ENCODE assay signal across 32 cellular contexts in genomic region chr11:69813839-69814238, GRCh38. TPM values are rescaled to one million over a fixed set of nuclear protein-coding genes. Genes with fewer than 3 reads are reported as not detected.
"Had no signal": no experiment of that assay in that cellular context is flagged by ENCODE, and none has a peak within 500 bp of the region (broad histone marks: within the 10 kb centered on the region; RNA-seq: fewer than 3 reads in every experiment).

No MANE protein-coding gene starts in this region.

- H3K4me1 Mint-ChIP-seq: immature natural killer cell; stimulated activated memory B cell treated with anti-CD40 and anti-IgM and Interleukin-4, amounts not matched to agents 10 μg/mL and 1 μg/mL and 100 μg/mL, for 72 hours had no signal

- H3K27me3 ChIP-seq: testis had no signal

- H3K27ac ChIP-seq: heart left ventricle, left lung, lower lobe of right lung, neural progenitor cell, pancreas, prostate gland, skin epidermis, spleen, stomach, testis, thyroid gland, transverse colon, upper lobe of left lung had no signal

- H3K4me1 ChIP-seq: left lung, lower lobe of right lung, pancreas, prostate gland, thyroid gland had no signal

- FAIRE-seq: islet of Langerhans, kidney, pancreas had no signal

- H3K4me3 ChIP-seq: heart left ventricle, left lung, lower lobe of right lung, neural progenitor cell, pancreas, prostate gland, skin epidermis, spleen, stomach, testis, thyroid gland, transverse colon, upper lobe of left lung had no signal

- H2AFZ ChIP-seq: neural progenitor cell had no signal

- ATAC-seq: heart left ventricle; left colon; left lung; lower lobe of right lung; naive thymus-derived CD8-positive, alpha-beta T cell; pancreas; right cardiac atrium; sciatic nerve; stimulated activated memory B cell treated with anti-CD40 and anti-IgM and Interleukin-4, amounts not matched to agents 10 μg/mL and 1 μg/mL and 100 μg/mL, for 72 hours; stimulated activated naive CD8-positive, alpha-beta T cell treated with anti-CD3 and anti-CD28 coated beads, Interleukin-15, Interleukin-2, amounts not matched to agents 100 U/mL and 50 U/mL, for 24 hours had no signal

- H3K9me3 Mint-ChIP-seq: immature natural killer cell, nephron, neural progenitor cell had no signal

- H3K9me3 ChIP-seq: heart left ventricle, left lung, lower lobe of right lung, pancreas, prostate gland, spleen, stomach, testis, thyroid gland, transverse colon, upper lobe of left lung had no signal

- H3K9ac ChIP-seq: neural progenitor cell had no signal

- DNase-seq: heart left ventricle; immature natural killer cell; kidney; left colon; lower lobe of right lung; mammary epithelial cell; mesenchymal stem cell; posterior cingulate gyrus; retina; spleen; stimulated activated CD4-positive, alpha-beta T cell treated with anti-CD3 and anti-CD28 coated beads, Interleukin-2, amount 100 ng/mL, for 48 hours; stimulated activated CD4-positive, alpha-beta T cell treated with anti-CD3 and anti-CD28 coated beads, Interleukin-4, amount 100 ng/mL, for 4 hours; stimulated activated CD8-positive, alpha-beta memory T cell treated with anti-CD3 and anti-CD28 coated beads, Interleukin-4, amount 100 ng/mL, for 48 hours; stimulated activated naive CD8-positive, alpha-beta T cell treated with anti-CD3 and anti-CD28 coated beads, Interleukin-15, Interleukin-2, amounts not matched to agents 100 U/mL and 50 U/mL, for 24 hours; stomach; testis; thyroid gland; transverse colon had no signal

- H3K36me3 Mint-ChIP-seq: immature natural killer cell; naive thymus-derived CD8-positive, alpha-beta T cell; neural progenitor cell; stimulated activated memory B cell treated with anti-CD40 and anti-IgM and Interleukin-4, amounts not matched to agents 10 μg/mL and 1 μg/mL and 100 μg/mL, for 72 hours had no signal

- H3K4me2 ChIP-seq: neural progenitor cell had no signal

- H3K4me3 Mint-ChIP-seq: immature natural killer cell; naive thymus-derived CD8-positive, alpha-beta T cell; nephron; neural progenitor cell; stimulated activated memory B cell treated with anti-CD40 and anti-IgM and Interleukin-4, amounts not matched to agents 10 μg/mL and 1 μg/mL and 100 μg/mL, for 72 hours had no signal

- H3K27ac Mint-ChIP-seq: immature natural killer cell; naive thymus-derived CD8-positive, alpha-beta T cell; nephron; neural progenitor cell; stimulated activated memory B cell treated with anti-CD40 and anti-IgM and Interleukin-4, amounts not matched to agents 10 μg/mL and 1 μg/mL and 100 μg/mL, for 72 hours had no signal

- H3K36me3 ChIP-seq: heart left ventricle, left lung, lower lobe of right lung, neural progenitor cell, pancreas, prostate gland, spleen, stomach, thyroid gland, transverse colon, upper lobe of left lung had no signal

RNA-seq across cellular contexts. Expression of gene FGF3, which starts 5.4 kb away (rescaled TPM):
- polyA plus RNA-seq: heart left ventricle; immature natural killer cell; liver; mammary epithelial cell; naive thymus-derived CD8-positive, alpha-beta T cell; pancreas; right cardiac atrium; spleen; stomach; urinary bladder had no signal

RNA-seq across cellular contexts. Expression of gene FGF4, which starts 38.7 kb away (rescaled TPM):
- polyA plus RNA-seq: heart left ventricle; immature natural killer cell; liver; mammary epithelial cell; naive thymus-derived CD8-positive, alpha-beta T cell; pancreas; right cardiac atrium; spleen; stomach; urinary bladder had no signal
